In the genomic region with DNA sequence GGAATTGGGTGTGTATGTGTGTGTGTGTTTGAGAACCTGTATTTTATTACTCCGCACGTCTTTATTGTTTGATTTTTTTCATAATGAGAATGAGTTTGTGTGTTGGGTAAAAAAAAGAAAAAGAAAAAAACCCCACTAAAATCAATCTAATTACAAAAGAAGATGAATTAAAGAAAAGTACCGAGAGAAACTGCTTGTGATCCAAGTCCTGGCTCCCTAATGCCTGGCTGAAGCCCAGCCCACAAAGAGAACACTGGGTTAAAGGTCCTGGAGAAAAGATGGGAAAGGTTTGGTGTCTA, we compare ENCODE assay signal across 1 cellular context.
TF ChIP-seq lines count a peak whose summit lies in the region.

No MANE protein-coding gene starts in this region.

TF ChIP-seq in HepG2, 621 proteins besides CTCF, POLR2A, EP300 and RAD21 (continued from another document):
- TF ChIP-seq, protein P1, sequence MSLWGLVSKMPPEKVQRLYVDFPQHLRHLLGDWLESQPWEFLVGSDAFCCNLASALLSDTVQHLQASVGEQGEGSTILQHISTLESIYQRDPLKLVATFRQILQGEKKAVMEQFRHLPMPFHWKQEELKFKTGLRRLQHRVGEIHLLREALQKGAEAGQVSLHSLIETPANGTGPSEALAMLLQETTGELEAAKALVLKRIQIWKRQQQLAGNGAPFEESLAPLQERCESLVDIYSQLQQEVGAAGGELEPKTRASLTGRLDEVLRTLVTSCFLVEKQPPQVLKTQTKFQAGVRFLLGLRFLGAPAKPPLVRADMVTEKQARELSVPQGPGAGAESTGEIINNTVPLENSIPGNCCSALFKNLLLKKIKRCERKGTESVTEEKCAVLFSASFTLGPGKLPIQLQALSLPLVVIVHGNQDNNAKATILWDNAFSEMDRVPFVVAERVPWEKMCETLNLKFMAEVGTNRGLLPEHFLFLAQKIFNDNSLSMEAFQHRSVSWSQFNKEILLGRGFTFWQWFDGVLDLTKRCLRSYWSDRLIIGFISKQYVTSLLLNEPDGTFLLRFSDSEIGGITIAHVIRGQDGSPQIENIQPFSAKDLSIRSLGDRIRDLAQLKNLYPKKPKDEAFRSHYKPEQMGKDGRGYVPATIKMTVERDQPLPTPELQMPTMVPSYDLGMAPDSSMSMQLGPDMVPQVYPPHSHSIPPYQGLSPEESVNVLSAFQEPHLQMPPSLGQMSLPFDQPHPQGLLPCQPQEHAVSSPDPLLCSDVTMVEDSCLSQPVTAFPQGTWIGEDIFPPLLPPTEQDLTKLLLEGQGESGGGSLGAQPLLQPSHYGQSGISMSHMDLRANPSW (CRISPR knock-in tag; IDR thresholded peaks at IDR 0.05; ENCODE audit: borderline replicate concordance), result no peak
- TF ChIP-seq ZNF703 (CRISPR knock-in tag; IDR thresholded peaks at IDR 0.05; ENCODE audit: borderline replicate concordance), result no peak
- TF ChIP-seq AGO1 (IDR thresholded peaks at IDR 0.05; ENCODE audit: low read depth, low read length, poor library complexity, severe bottlenecking), result no peak
- peak; percentile 58; the same call in 1 of the 2 replicates for TF ChIP-seq NKX3-1 (CRISPR knock-in tag; IDR thresholded peaks at IDR 0.05)
- TF ChIP-seq, protein P2, sequence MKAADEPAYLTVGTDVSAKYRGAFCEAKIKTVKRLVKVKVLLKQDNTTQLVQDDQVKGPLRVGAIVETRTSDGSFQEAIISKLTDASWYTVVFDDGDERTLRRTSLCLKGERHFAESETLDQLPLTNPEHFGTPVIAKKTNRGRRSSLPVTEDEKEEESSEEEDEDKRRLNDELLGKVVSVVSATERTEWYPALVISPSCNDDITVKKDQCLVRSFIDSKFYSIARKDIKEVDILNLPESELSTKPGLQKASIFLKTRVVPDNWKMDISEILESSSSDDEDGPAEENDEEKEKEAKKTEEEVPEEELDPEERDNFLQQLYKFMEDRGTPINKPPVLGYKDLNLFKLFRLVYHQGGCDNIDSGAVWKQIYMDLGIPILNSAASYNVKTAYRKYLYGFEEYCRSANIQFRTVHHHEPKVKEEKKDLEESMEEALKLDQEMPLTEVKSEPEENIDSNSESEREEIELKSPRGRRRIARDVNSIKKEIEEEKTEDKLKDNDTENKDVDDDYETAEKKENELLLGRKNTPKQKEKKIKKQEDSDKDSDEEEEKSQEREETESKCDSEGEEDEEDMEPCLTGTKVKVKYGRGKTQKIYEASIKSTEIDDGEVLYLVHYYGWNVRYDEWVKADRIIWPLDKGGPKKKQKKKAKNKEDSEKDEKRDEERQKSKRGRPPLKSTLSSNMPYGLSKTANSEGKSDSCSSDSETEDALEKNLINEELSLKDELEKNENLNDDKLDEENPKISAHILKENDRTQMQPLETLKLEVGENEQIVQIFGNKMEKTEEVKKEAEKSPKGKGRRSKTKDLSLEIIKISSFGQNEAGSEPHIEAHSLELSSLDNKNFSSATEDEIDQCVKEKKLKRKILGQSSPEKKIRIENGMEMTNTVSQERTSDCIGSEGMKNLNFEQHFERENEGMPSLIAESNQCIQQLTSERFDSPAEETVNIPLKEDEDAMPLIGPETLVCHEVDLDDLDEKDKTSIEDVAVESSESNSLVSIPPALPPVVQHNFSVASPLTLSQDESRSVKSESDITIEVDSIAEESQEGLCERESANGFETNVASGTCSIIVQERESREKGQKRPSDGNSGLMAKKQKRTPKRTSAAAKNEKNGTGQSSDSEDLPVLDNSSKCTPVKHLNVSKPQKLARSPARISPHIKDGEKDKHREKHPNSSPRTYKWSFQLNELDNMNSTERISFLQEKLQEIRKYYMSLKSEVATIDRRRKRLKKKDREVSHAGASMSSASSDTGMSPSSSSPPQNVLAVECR (CRISPR knock-in tag; IDR thresholded peaks at IDR 0.05; ENCODE audit: borderline replicate concordance), result no peak
- TF ChIP-seq ZNF383 (CRISPR knock-in tag; IDR thresholded peaks at IDR 0.05; ENCODE audit: borderline replicate concordance), result 0 out of 2 replicates have a peak, but pooled peaks have one; percentile 8
- no peak for TF ChIP-seq ZC3H13 (CRISPR knock-in tag; IDR thresholded peaks at IDR 0.05)
- TF ChIP-seq MAFG (CRISPR knock-in tag; IDR thresholded peaks at IDR 0.05), result no peak
- TF ChIP-seq PRPF4 (IDR thresholded peaks at IDR 0.05; ENCODE audit: low read depth, low read length, poor library complexity, severe bottlenecking), result no peak
- peak; percentile 32; the same call in 1 of the 2 replicates for TF ChIP-seq HNF4A (CRISPR knock-in tag; IDR thresholded peaks at IDR 0.05)
- TF ChIP-seq, protein P3, sequence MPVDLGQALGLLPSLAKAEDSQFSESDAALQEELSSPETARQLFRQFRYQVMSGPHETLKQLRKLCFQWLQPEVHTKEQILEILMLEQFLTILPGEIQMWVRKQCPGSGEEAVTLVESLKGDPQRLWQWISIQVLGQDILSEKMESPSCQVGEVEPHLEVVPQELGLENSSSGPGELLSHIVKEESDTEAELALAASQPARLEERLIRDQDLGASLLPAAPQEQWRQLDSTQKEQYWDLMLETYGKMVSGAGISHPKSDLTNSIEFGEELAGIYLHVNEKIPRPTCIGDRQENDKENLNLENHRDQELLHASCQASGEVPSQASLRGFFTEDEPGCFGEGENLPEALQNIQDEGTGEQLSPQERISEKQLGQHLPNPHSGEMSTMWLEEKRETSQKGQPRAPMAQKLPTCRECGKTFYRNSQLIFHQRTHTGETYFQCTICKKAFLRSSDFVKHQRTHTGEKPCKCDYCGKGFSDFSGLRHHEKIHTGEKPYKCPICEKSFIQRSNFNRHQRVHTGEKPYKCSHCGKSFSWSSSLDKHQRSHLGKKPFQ (CRISPR knock-in tag; IDR thresholded peaks at IDR 0.05; ENCODE audit: insufficient replicate concordance), result no peak
- TF ChIP-seq KDM5A (IDR thresholded peaks at IDR 0.05; ENCODE audit: borderline replicate concordance, low read length), result no peak
- TF ChIP-seq, protein P4, sequence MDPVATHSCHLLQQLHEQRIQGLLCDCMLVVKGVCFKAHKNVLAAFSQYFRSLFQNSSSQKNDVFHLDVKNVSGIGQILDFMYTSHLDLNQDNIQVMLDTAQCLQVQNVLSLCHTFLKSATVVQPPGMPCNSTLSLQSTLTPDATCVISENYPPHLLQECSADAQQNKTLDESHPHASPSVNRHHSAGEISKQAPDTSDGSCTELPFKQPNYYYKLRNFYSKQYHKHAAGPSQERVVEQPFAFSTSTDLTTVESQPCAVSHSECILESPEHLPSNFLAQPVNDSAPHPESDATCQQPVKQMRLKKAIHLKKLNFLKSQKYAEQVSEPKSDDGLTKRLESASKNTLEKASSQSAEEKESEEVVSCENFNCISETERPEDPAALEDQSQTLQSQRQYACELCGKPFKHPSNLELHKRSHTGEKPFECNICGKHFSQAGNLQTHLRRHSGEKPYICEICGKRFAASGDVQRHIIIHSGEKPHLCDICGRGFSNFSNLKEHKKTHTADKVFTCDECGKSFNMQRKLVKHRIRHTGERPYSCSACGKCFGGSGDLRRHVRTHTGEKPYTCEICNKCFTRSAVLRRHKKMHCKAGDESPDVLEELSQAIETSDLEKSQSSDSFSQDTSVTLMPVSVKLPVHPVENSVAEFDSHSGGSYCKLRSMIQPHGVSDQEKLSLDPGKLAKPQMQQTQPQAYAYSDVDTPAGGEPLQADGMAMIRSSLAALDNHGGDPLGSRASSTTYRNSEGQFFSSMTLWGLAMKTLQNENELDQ (CRISPR knock-in tag; IDR thresholded peaks at IDR 0.05; ENCODE audit: borderline replicate concordance), result no peak
- no peak for TF ChIP-seq PHF8 (CRISPR knock-in tag; IDR thresholded peaks at IDR 0.05)
- TF ChIP-seq REPIN1 (CRISPR knock-in tag; IDR thresholded peaks at IDR 0.05; ENCODE audit: borderline replicate concordance, low read depth), result no peak
- no peak for TF ChIP-seq TBX3 (IDR thresholded peaks at IDR 0.05; ENCODE audit: borderline replicate concordance)
- TF ChIP-seq, protein P5, sequence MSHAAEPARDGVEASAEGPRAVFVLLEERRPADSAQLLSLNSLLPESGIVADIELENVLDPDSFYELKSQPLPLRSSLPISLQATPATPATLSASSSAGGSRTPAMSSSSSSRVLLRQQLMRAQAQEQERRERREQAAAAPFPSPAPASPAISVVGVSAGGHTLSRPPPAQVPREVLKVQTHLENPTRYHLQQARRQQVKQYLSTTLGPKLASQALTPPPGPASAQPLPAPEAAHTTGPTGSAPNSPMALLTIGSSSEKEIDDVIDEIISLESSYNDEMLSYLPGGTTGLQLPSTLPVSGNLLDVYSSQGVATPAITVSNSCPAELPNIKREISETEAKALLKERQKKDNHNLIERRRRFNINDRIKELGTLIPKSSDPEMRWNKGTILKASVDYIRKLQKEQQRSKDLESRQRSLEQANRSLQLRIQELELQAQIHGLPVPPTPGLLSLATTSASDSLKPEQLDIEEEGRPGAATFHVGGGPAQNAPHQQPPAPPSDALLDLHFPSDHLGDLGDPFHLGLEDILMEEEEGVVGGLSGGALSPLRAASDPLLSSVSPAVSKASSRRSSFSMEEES (CRISPR knock-in tag; IDR thresholded peaks at IDR 0.05), result no peak
- TF ChIP-seq, protein P6, sequence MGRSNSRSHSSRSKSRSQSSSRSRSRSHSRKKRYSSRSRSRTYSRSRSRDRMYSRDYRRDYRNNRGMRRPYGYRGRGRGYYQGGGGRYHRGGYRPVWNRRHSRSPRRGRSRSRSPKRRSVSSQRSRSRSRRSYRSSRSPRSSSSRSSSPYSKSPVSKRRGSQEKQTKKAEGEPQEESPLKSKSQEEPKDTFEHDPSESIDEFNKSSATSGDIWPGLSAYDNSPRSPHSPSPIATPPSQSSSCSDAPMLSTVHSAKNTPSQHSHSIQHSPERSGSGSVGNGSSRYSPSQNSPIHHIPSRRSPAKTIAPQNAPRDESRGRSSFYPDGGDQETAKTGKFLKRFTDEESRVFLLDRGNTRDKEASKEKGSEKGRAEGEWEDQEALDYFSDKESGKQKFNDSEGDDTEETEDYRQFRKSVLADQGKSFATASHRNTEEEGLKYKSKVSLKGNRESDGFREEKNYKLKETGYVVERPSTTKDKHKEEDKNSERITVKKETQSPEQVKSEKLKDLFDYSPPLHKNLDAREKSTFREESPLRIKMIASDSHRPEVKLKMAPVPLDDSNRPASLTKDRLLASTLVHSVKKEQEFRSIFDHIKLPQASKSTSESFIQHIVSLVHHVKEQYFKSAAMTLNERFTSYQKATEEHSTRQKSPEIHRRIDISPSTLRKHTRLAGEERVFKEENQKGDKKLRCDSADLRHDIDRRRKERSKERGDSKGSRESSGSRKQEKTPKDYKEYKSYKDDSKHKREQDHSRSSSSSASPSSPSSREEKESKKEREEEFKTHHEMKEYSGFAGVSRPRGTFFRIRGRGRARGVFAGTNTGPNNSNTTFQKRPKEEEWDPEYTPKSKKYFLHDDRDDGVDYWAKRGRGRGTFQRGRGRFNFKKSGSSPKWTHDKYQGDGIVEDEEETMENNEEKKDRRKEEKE (IDR thresholded peaks at IDR 0.05), result no peak
- TF ChIP-seq ZNF180 (CRISPR knock-in tag; IDR thresholded peaks at IDR 0.05; ENCODE audit: borderline replicate concordance, low read depth), result no peak
- TF ChIP-seq ZNF296 (CRISPR knock-in tag; conservative IDR thresholded peaks at IDR 0.05), result no peak
- TF ChIP-seq, protein P7, sequence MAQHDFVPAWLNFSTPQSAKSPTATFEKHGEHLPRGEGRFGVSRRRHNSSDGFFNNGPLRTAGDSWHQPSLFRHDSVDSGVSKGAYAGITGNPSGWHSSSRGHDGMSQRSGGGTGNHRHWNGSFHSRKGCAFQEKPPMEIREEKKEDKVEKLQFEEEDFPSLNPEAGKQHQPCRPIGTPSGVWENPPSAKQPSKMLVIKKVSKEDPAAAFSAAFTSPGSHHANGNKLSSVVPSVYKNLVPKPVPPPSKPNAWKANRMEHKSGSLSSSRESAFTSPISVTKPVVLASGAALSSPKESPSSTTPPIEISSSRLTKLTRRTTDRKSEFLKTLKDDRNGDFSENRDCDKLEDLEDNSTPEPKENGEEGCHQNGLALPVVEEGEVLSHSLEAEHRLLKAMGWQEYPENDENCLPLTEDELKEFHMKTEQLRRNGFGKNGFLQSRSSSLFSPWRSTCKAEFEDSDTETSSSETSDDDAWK (CRISPR knock-in tag; IDR thresholded peaks at IDR 0.05), result no peak
- TF ChIP-seq REL (CRISPR knock-in tag; conservative IDR thresholded peaks at IDR 0.05), result no peak
- no peak for TF ChIP-seq ZNF230 (CRISPR knock-in tag; IDR thresholded peaks at IDR 0.05)
- no peak for TF ChIP-seq ZNF768 (CRISPR knock-in tag; IDR thresholded peaks at IDR 0.05)
- no peak for TF ChIP-seq TEAD3 (CRISPR knock-in tag; optimal IDR thresholded peaks at IDR 0.05; ENCODE audit: borderline replicate concordance)
- no peak for TF ChIP-seq ZNF747 (CRISPR knock-in tag; IDR thresholded peaks at IDR 0.05; ENCODE audit: borderline replicate concordance)
- peak; percentile 9; the same call in 1 of the 2 replicates for TF ChIP-seq ZNF614 (CRISPR knock-in tag; IDR thresholded peaks at IDR 0.05; ENCODE audit: borderline replicate concordance)
- TF ChIP-seq SMAD9 (CRISPR knock-in tag; IDR thresholded peaks at IDR 0.05), result no peak
TF ChIP-seq in HepG2: peak in this region for 21.
